In genomic region chr10:76547352-76547972, GRCh38 we compare ENCODE assay signal across 9 cellular contexts.
A peak's percentile ranks its signal among the peaks of the same experiment; 100 is the strongest.
DNase-seq lines count a peak whose midpoint lies in the region; ATAC-seq and TF ChIP-seq lines count a peak whose summit lies in the region.
"Had no signal": no experiment of that assay in that cellular context is flagged by ENCODE, and none has a peak within 500 bp of the region (broad histone marks: within the 10 kb centered on the region; RNA-seq: fewer than 3 reads in every experiment).

No MANE protein-coding gene starts in this region.

- no peaks in the 10 kb centered on the region for H3K36me3 ChIP-seq in thoracic aorta

- H3K4me3 ChIP-seq in AG09309 (ENCODE audit: control insufficient read depth, low read depth, low read length) (no peak overlapping the region), thoracic aorta (peak overlapping the region; percentile 48)
- H3K4me3 ChIP-seq: skin epidermis had no signal

- H3K9me3 Mint-ChIP-seq in activated CD4-positive, alpha-beta memory T cell treated with anti-CD3 and anti-CD28 coated beads, Interleukin-2, amount 10 ng/mL, durations not matched to agents 7 days and 5 days: no peaks in the 10 kb centered on the region

- no peak overlapping the region for H3K27ac Mint-ChIP-seq in activated CD4-positive, alpha-beta memory T cell treated with anti-CD3 and anti-CD28 coated beads, Interleukin-2, amount 10 ng/mL, durations not matched to agents 7 days and 5 days

- ATAC-seq in GM18517 (IDR thresholded peaks at IDR 0.05; ENCODE audit: unreplicated experiment) (peak; percentile 66), HG03575 (IDR thresholded peaks at IDR 0.05; ENCODE audit: extremely low read depth, insufficient number of reproducible peaks, low FRiP score, unreplicated experiment) (peak; percentile 64), esophagus mucosa (peak; percentile 59), thoracic aorta (ENCODE audit: insufficient number of reproducible peaks, low FRiP score, low read depth) (peak; percentile 28)

- CTCF ChIA-PET in activated CD4-positive, alpha-beta memory T cell treated with anti-CD3 and anti-CD28 coated beads, Interleukin-2, amount 10 ng/mL, durations not matched to agents 7 days and 5 days (lab: Charles Lee): no interaction called here

- H3K27me3 Mint-ChIP-seq in activated CD4-positive, alpha-beta memory T cell treated with anti-CD3 and anti-CD28 coated beads, Interleukin-2, amount 10 ng/mL, durations not matched to agents 7 days and 5 days: no peaks in the 10 kb centered on the region

- TF ChIP-seq CTCF in AG09309 (IDR thresholded peaks at IDR 0.05; ENCODE audit: control insufficient read depth, insufficient read depth, low read depth, low read length, missing control alignments) (peak; percentile 76), thoracic aorta (IDR thresholded peaks at IDR 0.05) (peak; percentile 88)

- DNase-seq in AG09309 (ENCODE audit: low read depth) (peak; percentile 46), NCI-H510A treated with DMSO at 0.1 percent for 48 hours (lab: John Stamatoyannopoulos, UW) (peak; percentile 95), mucosa of gallbladder (ENCODE audit: low spot score) (peak; percentile 84), thoracic aorta (ENCODE audit: low spot score) (peak; percentile 69)
- DNase-seq in activated CD4-positive, alpha-beta memory T cell treated with anti-CD3 and anti-CD28 coated beads, Interleukin-2, amount 10 ng/mL, durations not matched to agents 7 days and 5 days: peak; percentile 39

- no peak overlapping the region for H3K4me3 Mint-ChIP-seq in activated CD4-positive, alpha-beta memory T cell treated with anti-CD3 and anti-CD28 coated beads, Interleukin-2, amount 10 ng/mL, durations not matched to agents 7 days and 5 days

- no peaks in the 10 kb centered on the region for H3K36me3 Mint-ChIP-seq in activated CD4-positive, alpha-beta memory T cell treated with anti-CD3 and anti-CD28 coated beads, Interleukin-2, amount 10 ng/mL, durations not matched to agents 7 days and 5 days (ENCODE audit: low read depth)

- peaks cover 3 to 16% of the 10 kb centered on the region in 2 donors for H3K4me1 ChIP-seq in thoracic aorta (ENCODE audit: control insufficient read depth in 1 of 2, low read depth in 2 of 2)

- H3K9me3 ChIP-seq in thoracic aorta: no peaks in the 10 kb centered on the region

- no peaks in the 10 kb centered on the region for H3K4me1 Mint-ChIP-seq in activated CD4-positive, alpha-beta memory T cell treated with anti-CD3 and anti-CD28 coated beads, Interleukin-2, amount 10 ng/mL, durations not matched to agents 7 days and 5 days

- POLR2A ChIA-PET in activated CD4-positive, alpha-beta memory T cell treated with anti-CD3 and anti-CD28 coated beads, Interleukin-2, amount 10 ng/mL, durations not matched to agents 7 days and 5 days (lab: Charles Lee): no interaction called here

- no peaks in the 10 kb centered on the region for H3K27me3 ChIP-seq in thoracic aorta (replicated peaks; ENCODE audit: insufficient read depth)

- no peak overlapping the region for H3K27ac ChIP-seq in thoracic aorta
- H3K27ac ChIP-seq: skin epidermis had no signal

Comparison
In these comparisons a context has a peak if more than half of its experiments do, and no peak if none do; other contexts are left out.
1. DNase-seq: peak in every context shown above with its lines; median percentile 95 in NCI-H510A treated with DMSO at 0.1 percent for 48 hours; 84 in mucosa of gallbladder; 69 in thoracic aorta; 46 in AG09309; 39 in activated CD4-positive, alpha-beta memory T cell treated with anti-CD3 and anti-CD28 coated beads, Interleukin-2, amount 10 ng/mL, durations not matched to agents 7 days and 5 days.